Comparison of ENCODE assay signal across 8 cellular contexts in the genomic region with DNA sequence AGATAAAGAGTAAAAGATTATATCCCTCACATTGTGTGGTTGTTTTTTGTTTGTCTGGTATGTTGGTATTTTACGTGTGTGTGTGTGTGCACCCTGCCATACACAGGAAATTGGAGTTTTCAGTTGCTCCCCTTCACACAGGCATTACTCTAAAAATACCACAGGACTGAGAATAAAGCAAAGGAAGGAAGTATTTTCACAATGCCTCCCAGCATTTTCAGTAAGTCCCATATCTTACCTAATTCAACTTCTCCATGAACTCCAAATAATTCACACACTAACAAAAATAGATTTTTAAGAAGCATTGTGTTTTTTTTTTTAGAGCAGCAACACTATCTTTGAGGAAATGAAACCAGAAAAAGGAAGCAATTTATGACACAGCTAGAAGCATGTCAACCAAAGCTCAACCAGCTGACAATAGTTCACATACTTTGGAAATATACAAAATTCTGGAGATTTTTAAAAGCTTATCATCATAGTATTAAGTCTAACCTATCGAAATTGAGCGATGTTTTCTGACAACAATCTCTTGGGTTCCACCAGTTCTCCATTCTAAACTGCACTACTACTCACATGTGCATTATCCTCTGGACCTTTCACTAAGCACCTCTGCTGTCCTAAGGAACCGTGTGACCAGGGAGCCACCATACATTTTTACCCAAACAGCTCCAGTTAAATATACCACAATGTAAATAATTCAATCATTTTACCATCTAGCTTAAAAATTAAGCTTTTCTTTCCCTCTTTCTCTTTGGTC. TPM values are rescaled to one million over a fixed set of nuclear protein-coding genes. Genes with fewer than 3 reads are reported as not detected.
A peak's percentile ranks its signal among the peaks of the same experiment; 100 is the strongest.
DNase-seq lines count a peak whose midpoint lies in the region; ATAC-seq lines count a peak whose summit lies in the region.

No MANE protein-coding gene starts in this region.

- H3K9me3 ChIP-seq in CD4-positive, CD25-positive, alpha-beta regulatory T cell (ENCODE audit: control insufficient read depth in 2 of 2, low read length in 2 of 2): no peaks in the 10 kb centered on the region
- H3K9me3 ChIP-seq in adipocyte (ENCODE audit: control insufficient read depth, low read length): no peaks in the 10 kb centered on the region
- H3K9me3 ChIP-seq in mesodermal cell (ENCODE audit: control insufficient read depth, low read length): no peaks in the 10 kb centered on the region

- H3K36me3 ChIP-seq in CD4-positive, CD25-positive, alpha-beta regulatory T cell (ENCODE audit: control insufficient read depth, insufficient read depth, low read length): no peaks in the 10 kb centered on the region
- H3K36me3 ChIP-seq in adipocyte (ENCODE audit: control insufficient read depth, insufficient read depth, low read length, severe bottlenecking) (no peaks in the 10 kb centered on the region), mesodermal cell (ENCODE audit: control insufficient read depth, insufficient read depth, low read length) (peaks cover 8% of the 10 kb centered on the region)

- peaks cover 40% of the 10 kb centered on the region for H3K4me1 ChIP-seq in CD4-positive, CD25-positive, alpha-beta regulatory T cell (ENCODE audit: control insufficient read depth, insufficient read depth, low read length, poor library complexity, severe bottlenecking)
- H3K4me1 ChIP-seq in adipocyte (ENCODE audit: control insufficient read depth, insufficient read depth, low read length) (peaks cover 38% of the 10 kb centered on the region), mesodermal cell (ENCODE audit: control insufficient read depth, insufficient read depth, low read length, poor library complexity, severe bottlenecking) (peaks cover 49% of the 10 kb centered on the region)

- ATAC-seq in CD4-positive, CD25-positive, alpha-beta regulatory T cell (ENCODE audit: low read depth in 2 of 2): peak; percentile 11 to 19
- ATAC-seq in GM19438 (IDR thresholded peaks at IDR 0.05; ENCODE audit: low read depth, unreplicated experiment): peak; percentile 36
- no peak for ATAC-seq in HG03045 (IDR thresholded peaks at IDR 0.05; ENCODE audit: unreplicated experiment)

- peak in 2 of 3 donors; percentile 17 to 44 for DNase-seq in CD4-positive, CD25-positive, alpha-beta regulatory T cell
- DNase-seq in adipocyte (ENCODE audit: low read depth): peak; percentile 42
- DNase-seq in effector CD4-positive, alpha-beta T cell: no peak
- no peak for DNase-seq in stimulated activated CD4-positive, alpha-beta T cell treated with anti-CD3 and anti-CD28 coated beads, Interleukin-4, amount 100 ng/mL, for 4 hours

- H3K4me3 Mint-ChIP-seq in CD4-positive, CD25-positive, alpha-beta regulatory T cell: peak overlapping the region; percentile 89 to 99 (median 94)
- peak overlapping the region; percentile 97 to 100 (median 98) for H3K4me3 Mint-ChIP-seq in IgD-negative memory B cell

- H3K9me3 Mint-ChIP-seq in CD4-positive, CD25-positive, alpha-beta regulatory T cell: no peaks in the 10 kb centered on the region
- no peaks in the 10 kb centered on the region for H3K9me3 Mint-ChIP-seq in IgD-negative memory B cell

- H3K36me3 Mint-ChIP-seq in CD4-positive, CD25-positive, alpha-beta regulatory T cell: no peaks in the 10 kb centered on the region
- H3K36me3 Mint-ChIP-seq in IgD-negative memory B cell: no peaks in the 10 kb centered on the region

- peaks cover 28 to 76% (median 59%) of the 10 kb centered on the region in 4 donors for H3K4me1 Mint-ChIP-seq in CD4-positive, CD25-positive, alpha-beta regulatory T cell
- H3K4me1 Mint-ChIP-seq in IgD-negative memory B cell: peaks cover 55 to 62% (median 59%) of the 10 kb centered on the region in 3 donors

- 82 to 91% methylated on average over 3 of the region's 4 CpGs for WGBS in mesodermal cell (ENCODE audit: insufficient coverage in 2 of 2), 2 experiments

- H3K27me3 ChIP-seq in CD4-positive, CD25-positive, alpha-beta regulatory T cell (ENCODE audit: control insufficient read depth, insufficient read depth, low read length): no peaks in the 10 kb centered on the region
- no peaks in the 10 kb centered on the region for H3K27me3 ChIP-seq in adipocyte (replicated peaks; ENCODE audit: control insufficient read depth, insufficient read depth, low read length)

- H3K4me3 ChIP-seq in CD4-positive, CD25-positive, alpha-beta regulatory T cell (ENCODE audit: low read depth, low read length): peak overlapping the region; percentile 97
- H3K4me3 ChIP-seq in adipocyte (ENCODE audit: low read length): peak overlapping the region; percentile 90
- peak overlapping the region; percentile 81 for H3K4me3 ChIP-seq in mesodermal cell (ENCODE audit: extremely low read depth, insufficient read depth, low read length, poor library complexity, severe bottlenecking)

- H3K27ac ChIP-seq in CD4-positive, CD25-positive, alpha-beta regulatory T cell (ENCODE audit: insufficient read depth, low read length, poor library complexity, severe bottlenecking): peak overlapping the region; percentile 87
- H3K27ac ChIP-seq in mesodermal cell (ENCODE audit: low read depth, low read length, severe bottlenecking): peak overlapping the region; percentile 73

- H3K27ac Mint-ChIP-seq in CD4-positive, CD25-positive, alpha-beta regulatory T cell: peak overlapping the region; percentile 94 to 100 (median 99)
- H3K27ac Mint-ChIP-seq in IgD-negative memory B cell: peak overlapping the region; percentile 96 to 98 (median 97)

- no peak overlapping the region for H3K9ac ChIP-seq in adipocyte (ENCODE audit: low read length)

- H3K27me3 Mint-ChIP-seq in CD4-positive, CD25-positive, alpha-beta regulatory T cell: no peaks in the 10 kb centered on the region
- no peaks in the 10 kb centered on the region for H3K27me3 Mint-ChIP-seq in IgD-negative memory B cell

RNA-seq across cellular contexts. Expression of a gene that starts 2.1 kb away (rescaled TPM):
- 30.0 TPM for total RNA-seq in CD4-positive, CD25-positive, alpha-beta regulatory T cell
- 10 to 100 TPM; 33.8 to 50.6 (median 35.1) TPM for polyA plus RNA-seq in CD4-positive, CD25-positive, alpha-beta regulatory T cell
- 193 TPM for polyA plus RNA-seq in IgD-negative memory B cell
- polyA plus RNA-seq in mesodermal cell (2013, experiment 1 of 2): 63.4 TPM
- polyA plus RNA-seq in mesodermal cell (2013, experiment 2 of 2): 69.1 TPM

RNA-seq across cellular contexts. Expression of a gene that starts 35.4 kb away (rescaled TPM):
- total RNA-seq in CD4-positive, CD25-positive, alpha-beta regulatory T cell: 1.9 TPM
- not detected for polyA plus RNA-seq in CD4-positive, CD25-positive, alpha-beta regulatory T cell
- polyA plus RNA-seq in IgD-negative memory B cell: 0.13 TPM
- 1.00 TPM for polyA plus RNA-seq in mesodermal cell (2013, experiment 1 of 2)
- 0.56 TPM for polyA plus RNA-seq in mesodermal cell (2013, experiment 2 of 2)

Comparison
In these comparisons a context has a peak if more than half of its experiments do, and no peak if none do; other contexts are left out.
1. DNase-seq: peak in CD4-positive, CD25-positive, alpha-beta regulatory T cell (2 of 3) and adipocyte (single experiment); none in effector CD4-positive, alpha-beta T cell (single experiment) and stimulated activated CD4-positive, alpha-beta T cell treated with anti-CD3 and anti-CD28 coated beads, Interleukin-4, amount 100 ng/mL, for 4 hours (0 of 2).
2. Peak in every context shown above with its lines, with median percentiles within 50 percentile points of each other: H3K4me3 ChIP-seq.